8 cellular contexts compared by ENCODE assay signal in genomic region chr4:1856071-1856919, GRCh38. TPM values are rescaled to one million over a fixed set of nuclear protein-coding genes. Genes with fewer than 3 reads are reported as not detected.
DNase-seq lines count a peak whose midpoint lies in the region; ATAC-seq, FAIRE-seq and TF ChIP-seq lines count a peak whose summit lies in the region.

LETM1 (minus strand) TSS chr4:1856156; CDS start chr4:1855950, 206 bp downstream.

- TF ChIP-seq CTCF in BJ (IDR thresholded peaks at IDR 0.05; ENCODE audit: insufficient read depth, low read depth, low read length) (0 out of 2 replicates have a peak, but pooled peaks have one; percentile 23), colonic mucosa (IDR thresholded peaks at IDR 0.05) (no peak)

- H3K9me3 ChIP-seq in colonic mucosa = no peaks in the 10 kb centered on the region

- CTCF ChIA-PET in BJ (lab: Yijun Ruan, JAX) = interaction anchor here (0.6 to 4.8 kb wide), 4 partner anchors 14 to 44 kb away, joined by 3 to 30 read pairs (median 4); no protein-coding TSS in a partner anchor

- peak; percentile 75 for DNase-seq in BJ (ENCODE audit: low read depth)
- peak; percentile 97 for DNase-seq in GM19239 (ENCODE audit: insufficient read length, low spot score)
- DNase-seq in NCI-H524 (lab: John Stamatoyannopoulos, UW) = peak; percentile 83 to 95
- DNase-seq in activated CD4-positive, alpha-beta T cell treated with anti-CD3 and anti-CD28 coated beads for 48 hours = peak; percentile 96
- DNase-seq in colonic mucosa = peak; percentile 96
- DNase-seq in left kidney (ENCODE audit: low read depth, low spot score) = peak; percentile 98
- DNase-seq in stimulated activated CD4-positive, alpha-beta T cell treated with anti-CD3 and anti-CD28 coated beads, Interleukin-2, amount 100 ng/mL, for 24 hours = peak; percentile 92 to 94

- peak; percentile 91 for FAIRE-seq in GM19239 (lab: Jason Lieb, UNC)

- peak within 1 kb of the TSS; percentile 92 to 94 for H3K9ac ChIP-seq in colonic mucosa (ENCODE audit: low read depth in 2 of 2, low read length in 2 of 2)

- POLR2A ChIA-PET in BJ (lab: Charles Lee) = interaction anchor here (1.0 kb wide), 1 partner anchor 14 kb away, joined by 3 read pairs; no protein-coding TSS in a partner anchor

- intact Hi-C loops in colonic mucosa (cut with DNase I) = loop anchor here (10.0 kb wide), 1 partner anchor 49 kb away; no protein-coding TSS in a partner anchor

- peak; percentile 75 for ATAC-seq in HG03457 (IDR thresholded peaks at IDR 0.05; ENCODE audit: unreplicated experiment)

- H3K4me3 ChIP-seq in BJ (ENCODE audit: low read depth, low read length) (peak within 1 kb of the TSS; percentile 92), colonic mucosa (peak within 1 kb of the TSS; percentile 72)

- H3K27me3 ChIP-seq in BJ (ENCODE audit: control insufficient read depth, insufficient read depth, low read length) = no peaks in the 10 kb centered on the region
- no peaks in the 10 kb centered on the region for H3K27me3 ChIP-seq in colonic mucosa

- H3K36me3 ChIP-seq in BJ (ENCODE audit: control insufficient read depth, insufficient read depth, low read length) = no peaks in the 10 kb centered on the region
- H3K36me3 ChIP-seq in colonic mucosa = no peaks in the 10 kb centered on the region

- H3K4me1 ChIP-seq in colonic mucosa = peaks cover 10% of the 10 kb centered on the region

- H3K27ac ChIP-seq in colonic mucosa = peak within 1 kb of the TSS; percentile 81

RNA-seq across cellular contexts. Expression of gene LETM1, which starts in this region (rescaled TPM):
- polyA plus RNA-seq in BJ (2011; rRNA removed) = 13.6 and 17.1 TPM in 2 replicates
- 35.0 and 35.1 TPM in 2 replicates for polyA minus RNA-seq in BJ (2011; rRNA and poly(A)+ RNA removed)
- total RNA-seq in colonic mucosa = 100 to 1,000 TPM in 1 of 2 donors, 10 to 100 TPM in 1; 76.2 to 139 TPM

Comparison
In these comparisons a context has a peak if more than half of its experiments do, and no peak if none do; other contexts are left out.
1. Peak in every context shown above with its lines: DNase-seq, ATAC-seq, H3K4me3 ChIP-seq and H3K27ac ChIP-seq.